10 cellular contexts compared by ENCODE assay signal in the genomic region with DNA sequence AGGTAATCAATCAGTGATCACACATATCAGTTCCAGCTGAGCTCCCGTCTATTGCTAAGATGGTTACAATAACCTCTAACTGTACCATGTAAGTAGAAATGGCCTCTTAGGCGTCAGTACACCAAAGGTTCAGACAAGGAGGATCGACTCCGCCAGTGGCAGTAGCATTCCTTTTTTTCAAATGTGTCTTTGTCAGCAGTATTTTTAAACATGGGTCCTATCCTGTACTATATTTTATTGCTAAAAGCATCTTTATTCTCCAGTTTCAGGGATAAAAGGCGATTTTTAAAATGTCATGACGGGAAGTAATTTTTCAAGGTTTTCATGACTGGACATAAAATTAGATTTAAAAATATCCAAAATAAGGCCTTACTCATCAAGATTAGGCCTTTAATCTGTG.
"Had no signal": no experiment of that assay in that cellular context is flagged by ENCODE, and none has a peak within 500 bp of the region (broad histone marks: within the 10 kb centered on the region; RNA-seq: fewer than 3 reads in every experiment).

No MANE protein-coding gene starts in this region.

- H3K36me3 ChIP-seq: HAP-1 had no signal

- H3K4me2 ChIP-seq: KMS-11 had no signal

- H3K4me3 ChIP-seq: GM23248, HAP-1 had no signal

- H2AFZ ChIP-seq: GM23248 had no signal

- DNase-seq: GM23248, GOT3, H7, HFFc6, IMR-90, KBM-7 had no signal

- ATAC-seq: HCT116 had no signal

- H3K9ac ChIP-seq: GM23248, KMS-11 had no signal

- H3K27ac ChIP-seq: GM23248, HL-60, KMS-11 had no signal

- H3K9me3 ChIP-seq: HAP-1 had no signal
